ENCODE assay signal across 26 cellular contexts in genomic region chr19:4175669-4175931, GRCh38. TPM values are rescaled to one million over a fixed set of nuclear protein-coding genes. Genes with fewer than 3 reads are reported as not detected.
DNase-seq lines count a peak whose midpoint lies in the region; ATAC-seq and TF ChIP-seq lines count a peak whose summit lies in the region.
"Had no signal": no experiment of that assay in that cellular context is flagged by ENCODE, and none has a peak within 500 bp of the region (broad histone marks: within the 10 kb centered on the region; RNA-seq: fewer than 3 reads in every experiment).

No MANE protein-coding gene starts in this region.

- peak overlapping the region; percentile 51 for H3K27ac Mint-ChIP-seq in nephron progenitor cell
- H3K27ac Mint-ChIP-seq: CD4-positive, alpha-beta memory T cell; CD4-positive, CD25-positive, alpha-beta regulatory T cell; CD8-positive, alpha-beta memory T cell had no signal

- peak overlapping the region; percentile 21 for H3K9ac ChIP-seq in NT2/D1 (ENCODE audit: insufficient read length, low read depth)
- H3K9ac ChIP-seq in colonic mucosa (ENCODE audit: low read depth in 2 of 2, low read length in 2 of 2), result no peak overlapping the region
- H3K9ac ChIP-seq: BLaER1 had no signal

- H3K27ac ChIP-seq in colonic mucosa, result peak overlapping the region; percentile 53
- H3K27ac ChIP-seq: BLaER1 had no signal

- TF ChIP-seq CTCF in colonic mucosa (IDR thresholded peaks at IDR 0.05), result no peak
- TF ChIP-seq CTCF in nephron progenitor cell (IDR thresholded peaks at IDR 0.05), result no peak

- no peaks in the 10 kb centered on the region for H3K9me3 Mint-ChIP-seq in nephron progenitor cell
- H3K9me3 Mint-ChIP-seq: CD14-positive monocyte; CD4-positive, CD25-positive, alpha-beta regulatory T cell had no signal

- H3K36me3 Mint-ChIP-seq in nephron progenitor cell (ENCODE audit: low read depth), result peaks cover 12% of the 10 kb centered on the region

- no peaks in the 10 kb centered on the region for H3K4me1 Mint-ChIP-seq in nephron progenitor cell

- H3K36me3 ChIP-seq in NT2/D1 (ENCODE audit: insufficient read depth, insufficient read length, low read length) (peaks cover 37% of the 10 kb centered on the region), colonic mucosa (no peaks in the 10 kb centered on the region)

- H3K4me3 ChIP-seq in NT2/D1 (ENCODE audit: insufficient read length, low read depth) (no peak overlapping the region), colonic mucosa (no peak overlapping the region)
- H3K4me3 ChIP-seq: BLaER1 had no signal

- H3K27me3 ChIP-seq in NT2/D1 (ENCODE audit: insufficient read depth, insufficient read length) (peaks cover 20% of the 10 kb centered on the region), colonic mucosa (peaks cover 4% of the 10 kb centered on the region)

- intact Hi-C loops in colonic mucosa (cut with DNase I), result no loop called here

- no peaks in the 10 kb centered on the region for H3K9me3 ChIP-seq in NT2/D1 (ENCODE audit: insufficient read depth, low read length)
- H3K9me3 ChIP-seq in colonic mucosa, result no peaks in the 10 kb centered on the region
- H3K9me3 ChIP-seq: BE2C, BLaER1 had no signal

- ATAC-seq in GM19452 (IDR thresholded peaks at IDR 0.05; ENCODE audit: unreplicated experiment), result no peak
- no peak for ATAC-seq in GM21390 (IDR thresholded peaks at IDR 0.05; ENCODE audit: unreplicated experiment)

- H3K4me3 Mint-ChIP-seq in nephron progenitor cell, result no peak overlapping the region
- H3K4me3 Mint-ChIP-seq: CD14-positive monocyte; CD4-positive, alpha-beta memory T cell; CD4-positive, CD25-positive, alpha-beta regulatory T cell had no signal

- H3K4me1 ChIP-seq in NT2/D1 (ENCODE audit: insufficient read depth, insufficient read length), result peaks cover 7% of the 10 kb centered on the region
- peaks cover 11% of the 10 kb centered on the region for H3K4me1 ChIP-seq in colonic mucosa
- H3K4me1 ChIP-seq: BE2C had no signal

- peaks cover 33% of the 10 kb centered on the region for H3K27me3 Mint-ChIP-seq in nephron progenitor cell (ENCODE audit: low read depth, poor library complexity)
- H3K27me3 Mint-ChIP-seq: CD4-positive, CD25-positive, alpha-beta regulatory T cell had no signal

- DNase-seq in NT2/D1 (ENCODE audit: low read depth, low spot score), result no peak
- no peak for DNase-seq in colonic mucosa
- no peak for DNase-seq in nephron progenitor cell
- DNase-seq in HCEC 1CT, result no peak
- DNase-seq in GM03348 (ENCODE audit: low spot score), result no peak
- DNase-seq: 8988T; ACHN; BE2C; C1 segment of cervical spinal cord; CD4-positive, alpha-beta memory T cell; CD4-positive, CD25-positive, alpha-beta regulatory T cell; CD8-positive, alpha-beta memory T cell; COR-L47; DMS 273 treated with DMSO at 0.1 percent for 48 hours; DMS153; DMS53; DMS79; DND-41; EL; GDM1 had no signal

RNA-seq across cellular contexts. Expression of gene SIRT6, which starts 6.8 kb away (rescaled TPM):
- 100 to 1,000 TPM in 1 of 2 donors, 10 to 100 TPM in 1; 83.9 to 120 TPM for total RNA-seq in colonic mucosa

RNA-seq across cellular contexts. Expression of gene ANKRD24, which starts 6.9 kb away (rescaled TPM):
- total RNA-seq in colonic mucosa, result 1 to 10 TPM in 1 of 2 donors, under 1 TPM in 1; 0.35 to 1.8 TPM

RNA-seq across cellular contexts. Expression of gene CREB3L3, which starts 22.2 kb away (rescaled TPM):
- total RNA-seq in colonic mucosa, result 1 to 10 TPM; 1.1 to 9.9 TPM
- total RNA-seq: A673; CD4-positive, alpha-beta memory T cell; CD4-positive, CD25-positive, alpha-beta regulatory T cell; CD8-positive, alpha-beta memory T cell; G401 had no signal

RNA-seq across cellular contexts. Expression of gene MAP2K2, which starts 51.7 kb away (rescaled TPM):
- 100 to 1,000 TPM; 211 to 260 TPM for total RNA-seq in colonic mucosa

RNA-seq across cellular contexts. Expression of gene EBI3, which starts 53.7 kb away (rescaled TPM):
- total RNA-seq in colonic mucosa, result 1 to 10 TPM in 1 of 2 donors, under 1 TPM in 1; 0.56 to 1.6 TPM
- total RNA-seq: CD4-positive, alpha-beta memory T cell; CD4-positive, CD25-positive, alpha-beta regulatory T cell had no signal
